Comparison of ENCODE assay signal across 13 cellular contexts in the genomic region with DNA sequence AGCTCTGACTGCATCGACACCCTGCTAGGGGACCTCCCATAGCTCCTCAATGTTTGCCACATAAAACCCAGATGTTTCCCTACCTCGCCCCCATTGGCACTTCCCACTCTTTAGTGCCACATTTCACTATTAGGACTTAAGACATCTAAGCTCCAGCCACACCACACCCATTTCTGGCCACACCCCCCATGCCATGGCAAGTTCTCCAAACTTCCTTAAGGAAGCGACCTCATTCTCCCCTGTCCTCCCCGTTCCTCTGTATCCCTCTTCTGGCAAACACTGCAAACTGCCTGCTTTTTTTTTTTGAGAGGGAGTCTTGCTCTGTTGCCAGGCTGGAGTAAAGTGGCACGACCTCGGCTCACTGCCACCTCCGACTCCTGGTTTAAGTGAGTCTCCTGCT.
DNase-seq lines count a peak whose midpoint lies in the region; ATAC-seq and TF ChIP-seq lines count a peak whose summit lies in the region.
"Had no signal": no experiment of that assay in that cellular context is flagged by ENCODE, and none has a peak within 500 bp of the region (broad histone marks: within the 10 kb centered on the region; RNA-seq: fewer than 3 reads in every experiment).

No MANE protein-coding gene starts in this region.

- no peak for ATAC-seq in naive B cell (ENCODE audit: low read depth in 2 of 2)
- no peak for ATAC-seq in GM19035 (IDR thresholded peaks at IDR 0.05; ENCODE audit: unreplicated experiment)
- ATAC-seq in GM21737 (IDR thresholded peaks at IDR 0.05; ENCODE audit: unreplicated experiment): no peak
- ATAC-seq: activated CD8-positive, alpha-beta memory T cell treated with anti-CD3 and anti-CD28 coated beads, Interleukin-2, amount 10 ng/mL, durations not matched to agents 7 days and 5 days had no signal

- H3K27ac Mint-ChIP-seq in T-helper 2 cell treated with Interferon-gamma antibody and Interleukin-4, amounts not matched to agents 5 μg/mL and 100 μg/mL, for 36 hours: peak overlapping the region; percentile 77
- peak overlapping the region; percentile 52 to 95 (median 76) for H3K27ac Mint-ChIP-seq in naive B cell
- H3K27ac Mint-ChIP-seq: activated CD8-positive, alpha-beta memory T cell treated with anti-CD3 and anti-CD28 coated beads, Interleukin-2, amount 10 ng/mL, durations not matched to agents 7 days and 5 days; type B pancreatic cell had no signal

- TF ChIP-seq CTCF in cardiac fibroblast (IDR thresholded peaks at IDR 0.05; ENCODE audit: low read depth, low read length): no peak

- peaks cover 88% of the 10 kb centered on the region for H3K36me3 Mint-ChIP-seq in T-helper 2 cell treated with Interferon-gamma antibody and Interleukin-4, amounts not matched to agents 5 μg/mL and 100 μg/mL, for 36 hours (ENCODE audit: low read depth)
- H3K36me3 Mint-ChIP-seq in naive B cell: peaks cover 21 to 36% of the 10 kb centered on the region in 2 donors

- H3K27me3 Mint-ChIP-seq in T-helper 2 cell treated with Interferon-gamma antibody and Interleukin-4, amounts not matched to agents 5 μg/mL and 100 μg/mL, for 36 hours (ENCODE audit: low read depth): no peaks in the 10 kb centered on the region
- H3K27me3 Mint-ChIP-seq in naive B cell: no peaks in the 10 kb centered on the region
- H3K27me3 Mint-ChIP-seq: activated CD8-positive, alpha-beta memory T cell treated with anti-CD3 and anti-CD28 coated beads, Interleukin-2, amount 10 ng/mL, durations not matched to agents 7 days and 5 days; type B pancreatic cell had no signal

- no peak overlapping the region for H3K4me3 ChIP-seq in cardiac fibroblast (replicated peaks in 1 of 2; ENCODE audit: low read depth in 2 of 2, low read length in 2 of 2)

- no peak overlapping the region for H3K4me3 Mint-ChIP-seq in T-helper 2 cell treated with Interferon-gamma antibody and Interleukin-4, amounts not matched to agents 5 μg/mL and 100 μg/mL, for 36 hours
- H3K4me3 Mint-ChIP-seq in naive B cell: peak overlapping the region in 1 of 8 donors; percentile 4
- H3K4me3 Mint-ChIP-seq: activated CD8-positive, alpha-beta memory T cell treated with anti-CD3 and anti-CD28 coated beads, Interleukin-2, amount 10 ng/mL, durations not matched to agents 7 days and 5 days; type B pancreatic cell had no signal

- peaks cover 60% of the 10 kb centered on the region for H3K4me1 Mint-ChIP-seq in T-helper 2 cell treated with Interferon-gamma antibody and Interleukin-4, amounts not matched to agents 5 μg/mL and 100 μg/mL, for 36 hours (ENCODE audit: low read depth)
- H3K4me1 Mint-ChIP-seq in naive B cell: peaks cover 18 to 67% (median 36%) of the 10 kb centered on the region in 3 donors

- no peaks in the 10 kb centered on the region for H3K9me3 Mint-ChIP-seq in T-helper 2 cell treated with Interferon-gamma antibody and Interleukin-4, amounts not matched to agents 5 μg/mL and 100 μg/mL, for 36 hours
- H3K9me3 Mint-ChIP-seq in naive B cell: no peaks in the 10 kb centered on the region
- H3K9me3 Mint-ChIP-seq: type B pancreatic cell had no signal

- no peak for DNase-seq in T-helper 2 cell treated with Interferon-gamma antibody and Interleukin-4, amounts not matched to agents 5 μg/mL and 100 μg/mL, for 36 hours (ENCODE audit: low spot score)
- DNase-seq in T-helper 2 cell (no peak), HT1080 (ENCODE audit: low read depth) (peak; percentile 35), cardiac fibroblast (ENCODE audit: low read depth in 2 of 2) (peak; percentile 26 to 51), naive B cell (no peak), NCI-H446 treated with DMSO at 0.1 percent for 48 hours (lab: John Stamatoyannopoulos, UW) (no peak)
- DNase-seq: activated CD8-positive, alpha-beta memory T cell treated with anti-CD3 and anti-CD28 coated beads, Interleukin-2, amount 10 ng/mL, durations not matched to agents 7 days and 5 days; GOT3; NCI-H2081; SHP77 treated with DMSO at 0.1 percent for 48 hours had no signal

Comparison
In these comparisons a context has a peak if more than half of its experiments do, and no peak if none do; other contexts are left out.
1. DNase-seq: peak in HT1080 (single experiment) and cardiac fibroblast (2 of 2); none in T-helper 2 cell treated with Interferon-gamma antibody and Interleukin-4, amounts not matched to agents 5 μg/mL and 100 μg/mL, for 36 hours (single experiment), T-helper 2 cell (0 of 5), naive B cell (single experiment) and NCI-H446 treated with DMSO at 0.1 percent for 48 hours (single experiment).